ENCODE assay signal across 1 cellular context in genomic region chr19:1406818-1407661, GRCh38.
TF ChIP-seq lines count a peak whose summit lies in the region.

Gene DAZAP1 (plus strand): TSS chr19:1407586. CDS start chr19:1407774, 188 bp downstream.

TF ChIP-seq in HepG2, 621 proteins besides CTCF, POLR2A, EP300 and RAD21 (continued from another document and continues in another):
- TF ChIP-seq ZBTB7B (CRISPR knock-in tag; IDR thresholded peaks at IDR 0.05) = peak; percentile 64; the same call in 1 of the 2 replicates
- TF ChIP-seq KLF16 (CRISPR knock-in tag; IDR thresholded peaks at IDR 0.05) = no peak
- TF ChIP-seq HOXA7 (CRISPR knock-in tag; IDR thresholded peaks at IDR 0.05) = no peak
- no peak for TF ChIP-seq ZNF354B (CRISPR knock-in tag; IDR thresholded peaks at IDR 0.05)
- no peak for TF ChIP-seq NRL (CRISPR knock-in tag; IDR thresholded peaks at IDR 0.05; ENCODE audit: borderline replicate concordance)
- no peak for TF ChIP-seq HMG20B (CRISPR knock-in tag; conservative IDR thresholded peaks at IDR 0.05)
- no peak for TF ChIP-seq BCLAF1 (IDR thresholded peaks at IDR 0.05)
- TF ChIP-seq HDAC2 (CRISPR knock-in tag; IDR thresholded peaks at IDR 0.05) = peak; percentile 56; the same call in 1 of the 2 replicates
- no peak for TF ChIP-seq CCDC6 (CRISPR knock-in tag; IDR thresholded peaks at IDR 0.05)
- TF ChIP-seq AGO2 (optimal IDR thresholded peaks at IDR 0.05; ENCODE audit: low read depth, low read length) = no peak
- 0 out of 2 replicates have a peak, but pooled peaks have one; percentile 25 for TF ChIP-seq DR1 (CRISPR knock-in tag; IDR thresholded peaks at IDR 0.05)
- TF ChIP-seq THAP8 (CRISPR knock-in tag; IDR thresholded peaks at IDR 0.05; ENCODE audit: borderline replicate concordance) = no peak
- TF ChIP-seq GLI4 (CRISPR knock-in tag; IDR thresholded peaks at IDR 0.05; ENCODE audit: borderline replicate concordance) = no peak
- TF ChIP-seq ASH2L (IDR thresholded peaks at IDR 0.05; ENCODE audit: insufficient read length, low read depth, low read length) = peak; percentile 65
- no peak for TF ChIP-seq TARDBP (CRISPR knock-in tag; IDR thresholded peaks at IDR 0.05)
- no peak for TF ChIP-seq ZMYM4 (CRISPR knock-in tag; IDR thresholded peaks at IDR 0.05)
- no peak for TF ChIP-seq HIVEP1 (CRISPR knock-in tag; IDR thresholded peaks at IDR 0.05)
- no peak for TF ChIP-seq DMTF1 (CRISPR knock-in tag; IDR thresholded peaks at IDR 0.05)
- no peak for TF ChIP-seq ELF3 (CRISPR knock-in tag; IDR thresholded peaks at IDR 0.05)
- TF ChIP-seq SP2 (CRISPR knock-in tag; IDR thresholded peaks at IDR 0.05) = peak; percentile 78
- TF ChIP-seq PAX8 (CRISPR knock-in tag; IDR thresholded peaks at IDR 0.05; ENCODE audit: borderline replicate concordance) = no peak
- no peak for TF ChIP-seq ETS1 (CRISPR knock-in tag; IDR thresholded peaks at IDR 0.05)
- peak; percentile 98 for TF ChIP-seq ZBTB14 (CRISPR knock-in tag; IDR thresholded peaks at IDR 0.05)
- no peak for TF ChIP-seq ZNF878 (CRISPR knock-in tag; IDR thresholded peaks at IDR 0.05)
- TF ChIP-seq GFI1 (CRISPR knock-in tag; IDR thresholded peaks at IDR 0.05; ENCODE audit: borderline replicate concordance) = 0 out of 2 replicates have a peak, but pooled peaks have one; percentile 18
- TF ChIP-seq SIN3B (IDR thresholded peaks at IDR 0.05; ENCODE audit: low read length) = no peak
- no peak for TF ChIP-seq ZNF317 (CRISPR knock-in tag; IDR thresholded peaks at IDR 0.05)
- TF ChIP-seq E2F5 (CRISPR knock-in tag; conservative IDR thresholded peaks at IDR 0.05) = no peak; the same call in 1 of the 2 replicates
- peak; percentile 90; the same call in 2 of the 3 replicates for TF ChIP-seq MXI1 (IDR thresholded peaks at IDR 0.05; ENCODE audit: borderline replicate concordance, low read depth, low read length)
- no peak for TF ChIP-seq RBAK (CRISPR knock-in tag; IDR thresholded peaks at IDR 0.05)
- TF ChIP-seq ZNF574 (CRISPR knock-in tag; IDR thresholded peaks at IDR 0.05) = peak; percentile 90
- TF ChIP-seq NR1H2 (CRISPR knock-in tag; IDR thresholded peaks at IDR 0.05; ENCODE audit: borderline replicate concordance, low read depth) = no peak
- no peak; the same call in 1 of the 2 replicates for TF ChIP-seq ZNF205 (CRISPR knock-in tag; IDR thresholded peaks at IDR 0.05)
- TF ChIP-seq RXRA (CRISPR knock-in tag; IDR thresholded peaks at IDR 0.05) = no peak
- TF ChIP-seq AGO1 (IDR thresholded peaks at IDR 0.05; ENCODE audit: low read depth, low read length, poor library complexity, severe bottlenecking) = no peak
- TF ChIP-seq AHR (CRISPR knock-in tag; IDR thresholded peaks at IDR 0.05) = no peak
- TF ChIP-seq CREB3 (CRISPR knock-in tag; IDR thresholded peaks at IDR 0.05) = no peak
- no peak for TF ChIP-seq ATF6 (CRISPR knock-in tag; conservative IDR thresholded peaks at IDR 0.05)
- TF ChIP-seq ZNF513 (CRISPR knock-in tag; conservative IDR thresholded peaks at IDR 0.05) = no peak
- TF ChIP-seq DPF2 (CRISPR knock-in tag; IDR thresholded peaks at IDR 0.05; ENCODE audit: borderline replicate concordance, low read depth) = no peak
- no peak for TF ChIP-seq FOXK2 (IDR thresholded peaks at IDR 0.05)
